In genomic region chr11:66547662-66548009, GRCh38 we compare ENCODE assay signal across 21 cellular contexts. TPM values are rescaled to one million over a fixed set of nuclear protein-coding genes. Genes with fewer than 3 reads are reported as not detected.
DNase-seq lines count a peak whose midpoint lies in the region; TF ChIP-seq lines count a peak whose summit lies in the region.
"Had no signal": no experiment of that assay in that cellular context is flagged by ENCODE, and none has a peak within 500 bp of the region (broad histone marks: within the 10 kb centered on the region; RNA-seq: fewer than 3 reads in every experiment).

No MANE protein-coding gene starts in this region.

- DNase-seq in NCI-H2171 treated with DMSO at 0.1 percent for 48 hours (lab: John Stamatoyannopoulos, UW): peak; percentile 55
- DNase-seq in NCI-H2171 (lab: John Stamatoyannopoulos, UW): no peak
- DNase-seq in HuH-7.5 (ENCODE audit: low spot score): peak; percentile 77
- DNase-seq in glutamatergic neuron: peak; percentile 32
- DNase-seq in neuronal stem cell (ENCODE audit: low spot score): peak; percentile 55
- no peak for DNase-seq in SKM-1 (lab: John Stamatoyannopoulos, UW; ENCODE audit: unreplicated experiment)
- no peak for DNase-seq in AG08396 (ENCODE audit: low spot score)
- no peak for DNase-seq in suprapubic skin (ENCODE audit: low spot score in 2 of 2)
- DNase-seq: activated gamma-delta T cell; foreskin fibroblast; naive thymus-derived CD4-positive, alpha-beta T cell; NCI-H446; SIG-M5; stimulated activated naive CD4-positive, alpha-beta T cell treated with Interleukin-2 at 50 U/mL for 16 hours; upper lobe of left lung had no signal

- H2AK5ac ChIP-seq in neuronal stem cell (ENCODE audit: low read depth, low read length): peak overlapping the region; percentile 78

- H3K36me3 ChIP-seq in neuronal stem cell (replicated peaks in 1 of 2; ENCODE audit: control insufficient read depth in 2 of 2, insufficient read depth in 2 of 2, low read length in 2 of 2) (peaks cover 2 to 4% of the 10 kb centered on the region in 2 donors), suprapubic skin (peaks cover 8% of the 10 kb centered on the region)

- H3K4ac ChIP-seq in neuronal stem cell (ENCODE audit: low read length): no peak overlapping the region

- no peak overlapping the region for H3K4me3 ChIP-seq in neuronal stem cell (ENCODE audit: low read length in 2 of 2)
- H3K4me3 ChIP-seq in suprapubic skin: no peak overlapping the region
- H3K4me3 ChIP-seq: upper lobe of left lung had no signal

- no CpG with 5 or more reads among the region's 5 CpGs for WGBS in neuronal stem cell (ENCODE audit: extremely low coverage in 2 of 2, insufficient read length in 2 of 2, insufficient replicate concordance in 1 of 2), 2 donors
- WGBS in suprapubic skin: 67% methylated on average over 3 of the region's 5 CpGs

- H2BK5ac ChIP-seq in neuronal stem cell (ENCODE audit: low read length): peak overlapping the region; percentile 90

- TF ChIP-seq POLR2A in suprapubic skin (IDR thresholded peaks at IDR 0.05): no peak

- H3K9me3 Mint-ChIP-seq in glutamatergic neuron (ENCODE audit: unreplicated experiment): peaks cover 9% of the 10 kb centered on the region

- peaks cover 19 to 32% of the 10 kb centered on the region in 2 donors for H3K4me1 ChIP-seq in neuronal stem cell (ENCODE audit: control insufficient read depth in 2 of 2, insufficient read depth in 1 of 2, low read depth in 1 of 2, low read length in 2 of 2)
- H3K4me1 ChIP-seq in suprapubic skin: peaks cover 32% of the 10 kb centered on the region

- peak overlapping the region; percentile 89 for H3K4me2 ChIP-seq in neuronal stem cell (ENCODE audit: insufficient read depth, low read length, poor library complexity, severe bottlenecking)

- no peak overlapping the region for H4K8ac ChIP-seq in neuronal stem cell (ENCODE audit: low read depth, low read length)

- no peak for TF ChIP-seq EP300 in suprapubic skin (IDR thresholded peaks at IDR 0.05)

- H3K18ac ChIP-seq in neuronal stem cell (ENCODE audit: low read length): peak overlapping the region; percentile 41

- peak overlapping the region; percentile 71 for H3K4me3 Mint-ChIP-seq in glutamatergic neuron (ENCODE audit: unreplicated experiment)

- H2BK15ac ChIP-seq in neuronal stem cell (ENCODE audit: low read length): peak overlapping the region; percentile 79

- no peak overlapping the region for H4K91ac ChIP-seq in neuronal stem cell (ENCODE audit: low read depth, low read length, poor library complexity)

- peaks cover 27% of the 10 kb centered on the region for H3K4me1 Mint-ChIP-seq in glutamatergic neuron (ENCODE audit: low read depth, unreplicated experiment)

- H3K36me3 Mint-ChIP-seq in glutamatergic neuron (ENCODE audit: unreplicated experiment): peaks cover 4% of the 10 kb centered on the region

- H3K27me3 Mint-ChIP-seq in glutamatergic neuron (ENCODE audit: unreplicated experiment): peaks cover 11% of the 10 kb centered on the region

- peak overlapping the region; percentile 21 for H2AFZ ChIP-seq in neuronal stem cell (ENCODE audit: low read length)

- no peak overlapping the region for H3K14ac ChIP-seq in neuronal stem cell (ENCODE audit: low read length)

- peak overlapping the region; percentile 65 for H3K27ac ChIP-seq in neuronal stem cell (replicated peaks; ENCODE audit: low read length)
- no peak overlapping the region for H3K27ac ChIP-seq in suprapubic skin
- H3K27ac ChIP-seq: upper lobe of left lung had no signal

- no peaks in the 10 kb centered on the region for H3K9me3 ChIP-seq in neuronal stem cell (replicated peaks in 1 of 2; ENCODE audit: control insufficient read depth in 2 of 2, insufficient read depth in 1 of 2, low read depth in 1 of 2, low read length in 2 of 2)
- H3K9me3 ChIP-seq in suprapubic skin: no peaks in the 10 kb centered on the region
- H3K9me3 ChIP-seq: upper lobe of left lung had no signal

- no peaks in the 10 kb centered on the region for H3K79me1 ChIP-seq in neuronal stem cell (ENCODE audit: low read depth, low read length)

- H3K9ac ChIP-seq in neuronal stem cell (ENCODE audit: low read depth, low read length, poor library complexity): peak overlapping the region; percentile 50

- H2BK12ac ChIP-seq in neuronal stem cell (ENCODE audit: low read length): no peak overlapping the region

- peak overlapping the region; percentile 75 for H2BK120ac ChIP-seq in neuronal stem cell (ENCODE audit: low read depth, low read length)

- TF ChIP-seq CTCF in glutamatergic neuron (IDR thresholded peaks at IDR 0.05; ENCODE audit: partially characterized antibody, unreplicated experiment) (no peak), suprapubic skin (IDR thresholded peaks at IDR 0.05) (no peak)

- H3K23ac ChIP-seq in neuronal stem cell (ENCODE audit: low read depth, low read length, poor library complexity): no peak overlapping the region

- H3K27me3 ChIP-seq in neuronal stem cell (ENCODE audit: control insufficient read depth in 3 of 3, insufficient read depth in 3 of 3, low read depth in 1 of 3, low read length in 3 of 3) (no peaks in the 10 kb centered on the region), suprapubic skin (no peaks in the 10 kb centered on the region)
- H3K27me3 ChIP-seq: upper lobe of left lung had no signal

- peak overlapping the region; percentile 68 for H3K27ac Mint-ChIP-seq in glutamatergic neuron (ENCODE audit: unreplicated experiment)
- H3K27ac Mint-ChIP-seq: CD14-positive monocyte had no signal

RNA-seq across cellular contexts. Expression of gene ACTN3, which starts 0.9 kb away (rescaled TPM):
- total RNA-seq in glutamatergic neuron (ENCODE audit: unreplicated experiment) (2.0 TPM), suprapubic skin (not detected)
- 15.3 TPM for polyA plus RNA-seq in neuronal stem cell (2013, experiment 1 of 2)
- polyA plus RNA-seq in neuronal stem cell (2013, experiment 2 of 2): 14.8 TPM
- total RNA-seq: H4, LHCN-M2, lung microvascular endothelial cell, renal cortical epithelial cell had no signal
- polyA plus RNA-seq: CD14-positive monocyte; naive thymus-derived CD4-positive, alpha-beta T cell had no signal

RNA-seq across cellular contexts. Expression of gene ZDHHC24, which starts 1.8 kb away (rescaled TPM):
- total RNA-seq in glutamatergic neuron (ENCODE audit: unreplicated experiment) (11.5 TPM), suprapubic skin (10 to 100 TPM; 13.9 to 37.2 (median 15.3) TPM)
- polyA plus RNA-seq in neuronal stem cell (2013, experiment 1 of 2): 5.8 TPM
- polyA plus RNA-seq in neuronal stem cell (2013, experiment 2 of 2): 5.8 TPM

RNA-seq across cellular contexts. Expression of gene CTSF, which starts 20.8 kb away (rescaled TPM):
- total RNA-seq in glutamatergic neuron (ENCODE audit: unreplicated experiment) (31.1 TPM), suprapubic skin (100 to 1,000 TPM in 1 of 4 donors, 10 to 100 TPM in 3; 61.6 to 114 (median 83.2) TPM)
- 1.3 TPM for polyA plus RNA-seq in neuronal stem cell (2013, experiment 1 of 2)
- polyA plus RNA-seq in neuronal stem cell (2013, experiment 2 of 2): 1.2 TPM
- total RNA-seq: chondrocyte had no signal

RNA-seq across cellular contexts. Expression of gene BBS1, which starts 37.2 kb away (rescaled TPM):
- total RNA-seq in glutamatergic neuron (ENCODE audit: unreplicated experiment): 37.3 TPM
- polyA plus RNA-seq in neuronal stem cell (2013, experiment 1 of 2): 26.0 TPM
- 25.7 TPM for polyA plus RNA-seq in neuronal stem cell (2013, experiment 2 of 2)
- total RNA-seq in suprapubic skin: 10 to 100 TPM; 35.5 to 85.2 (median 57.0) TPM

RNA-seq across cellular contexts. Expression of gene CCDC87, which starts 45.2 kb away (rescaled TPM):
- total RNA-seq in glutamatergic neuron (ENCODE audit: unreplicated experiment): 0.51 TPM
- polyA plus RNA-seq in neuronal stem cell (2013, experiment 1 of 2): 0.13 TPM
- polyA plus RNA-seq in neuronal stem cell (2013, experiment 2 of 2): 0.14 TPM
- total RNA-seq in suprapubic skin: under 1 TPM in 2 of 4 donors, not detected in 2; 0.30 to 0.55 TPM
- polyA plus RNA-seq: CD14-positive monocyte; naive thymus-derived CD4-positive, alpha-beta T cell had no signal

Comparison
In these comparisons a context has a peak if more than half of its experiments do, and no peak if none do; other contexts are left out.
1. DNase-seq: peak in NCI-H2171 treated with DMSO at 0.1 percent for 48 hours (single experiment), HuH-7.5 (single experiment), glutamatergic neuron (single experiment) and neuronal stem cell (single experiment); none in NCI-H2171 (single experiment), SKM-1 (single experiment), AG08396 (single experiment) and suprapubic skin (0 of 2).